In the genomic region with DNA sequence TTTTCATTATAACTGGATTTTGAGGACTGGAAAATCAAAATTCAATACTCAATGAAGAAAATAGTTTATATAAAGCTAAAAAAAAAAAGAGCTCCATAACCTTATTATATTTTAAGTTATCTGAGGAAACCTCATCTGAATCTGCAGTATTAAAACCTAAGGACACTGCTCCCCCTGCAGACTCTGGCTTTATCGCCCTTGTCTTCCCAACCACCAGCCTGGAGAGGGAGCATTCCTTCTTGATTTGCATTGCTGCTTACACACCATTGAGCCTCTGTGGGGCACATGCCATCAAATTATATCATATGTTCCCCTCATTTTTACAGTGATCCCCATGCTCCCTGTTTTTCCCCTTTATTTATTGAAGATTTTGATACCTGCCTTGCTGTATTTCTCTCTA, we compare ENCODE assay signal across 12 cellular contexts.
DNase-seq lines count a peak whose midpoint lies in the region; ATAC-seq and TF ChIP-seq lines count a peak whose summit lies in the region.
"Had no signal": no experiment of that assay in that cellular context is flagged by ENCODE, and none has a peak within 500 bp of the region (broad histone marks: within the 10 kb centered on the region; RNA-seq: fewer than 3 reads in every experiment).

No MANE protein-coding gene starts in this region.

- intact Hi-C loops in colonic mucosa (cut with DNase I) (loop anchor here (5.0 kb wide), 1 partner anchor 168 kb away; no protein-coding TSS in a partner anchor), ovary (cut with DNase I) (loop anchor here in 2 of 4 donors (10.0 kb wide), 1 partner anchor 170 kb away; no protein-coding TSS in a partner anchor)

- WGBS in ovary, 3 donors: 52 to 86% (median 76%) methylated on average over 1 of the region's 1 CpG

- H3K36me3 ChIP-seq in colonic mucosa (no peaks in the 10 kb centered on the region), ovary (no peaks in the 10 kb centered on the region)
- H3K36me3 ChIP-seq: SJSA1 had no signal

- no peak for TF ChIP-seq EP300 in ovary (IDR thresholded peaks at IDR 0.05)

- TF ChIP-seq POLR2A in ovary (IDR thresholded peaks at IDR 0.05): no peak

- H3K27ac ChIP-seq in colonic mucosa (no peak overlapping the region), ovary (no peak overlapping the region)
- H3K27ac ChIP-seq: epithelial cell of prostate, SJSA1 had no signal

- H3K4me1 ChIP-seq in colonic mucosa (no peaks in the 10 kb centered on the region), ovary (ENCODE audit: insufficient read depth) (no peaks in the 10 kb centered on the region)
- H3K4me1 ChIP-seq: SJSA1 had no signal

- no peak overlapping the region for H3K9ac ChIP-seq in colonic mucosa (ENCODE audit: low read depth in 2 of 2, low read length in 2 of 2)

- DNase-seq in NCI-H2029 (lab: John Stamatoyannopoulos, UW) (peak; percentile 16), NCI-H2029 treated with DMSO at 0.1 percent for 48 hours (lab: John Stamatoyannopoulos, UW) (no peak), NCI-H460 (ENCODE audit: extremely low read depth, low read depth) (peak; percentile 7), colonic mucosa (peak; percentile 27), ovary (peak in 3 of 5 donors; percentile 14 to 33 (median 25))
- DNase-seq: activated T-cell treated with anti-CD3 and anti-CD28 coated beads, Interleukin-2, amount 50 U/mL, for 72 hours; nephron progenitor cell had no signal

- H3K9me3 ChIP-seq in colonic mucosa: no peaks in the 10 kb centered on the region
- H3K9me3 ChIP-seq in ovary: no peaks in the 10 kb centered on the region
- H3K9me3 ChIP-seq: SJSA1 had no signal

- no peak overlapping the region for H3K4me3 ChIP-seq in colonic mucosa
- no peak overlapping the region for H3K4me3 ChIP-seq in ovary
- H3K4me3 ChIP-seq: SJSA1 had no signal

- no peaks in the 10 kb centered on the region for H3K27me3 ChIP-seq in colonic mucosa
- no peaks in the 10 kb centered on the region for H3K27me3 ChIP-seq in ovary
- H3K27me3 ChIP-seq: SJSA1 had no signal

- TF ChIP-seq CTCF in colonic mucosa (IDR thresholded peaks at IDR 0.05): no peak
- TF ChIP-seq CTCF in ovary (IDR thresholded peaks at IDR 0.05): peak in 1 of 3 donors; percentile 20

- ATAC-seq in HG02623 (IDR thresholded peaks at IDR 0.05; ENCODE audit: unreplicated experiment) (no peak), HG03095 (IDR thresholded peaks at IDR 0.05; ENCODE audit: unreplicated experiment) (no peak), HG02885 (IDR thresholded peaks at IDR 0.05; ENCODE audit: poor library complexity, unreplicated experiment) (no peak)
- ATAC-seq: activated T-cell treated with anti-CD3 and anti-CD28 coated beads, Interleukin-2, amount 50 U/mL, for 72 hours had no signal
